In the genomic region with DNA sequence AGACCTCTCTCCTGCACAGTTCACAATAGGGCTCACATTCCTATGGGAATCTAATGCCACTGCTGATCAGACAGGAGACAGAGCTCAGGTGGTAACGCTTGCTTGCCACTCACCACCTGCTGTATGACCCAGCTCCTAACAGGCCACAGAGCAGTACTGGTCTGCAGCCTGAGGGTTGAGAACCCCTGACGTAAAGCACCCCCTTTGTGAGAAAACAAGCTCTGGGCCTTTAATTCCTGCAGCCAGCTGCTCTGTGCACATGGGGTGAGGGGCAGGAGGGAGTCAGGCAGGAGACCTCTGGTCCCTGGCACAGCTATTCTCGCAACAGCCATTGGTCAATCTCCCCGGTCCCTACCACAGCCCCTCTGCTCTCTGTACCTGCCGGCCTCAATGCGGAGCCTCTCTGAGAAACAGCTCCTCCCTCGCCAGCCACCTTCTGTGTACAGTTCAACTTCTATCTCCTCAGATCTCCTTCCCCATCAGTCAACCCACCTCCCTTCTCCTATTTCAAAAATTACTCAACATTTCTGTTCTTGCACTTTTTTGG, we compare ENCODE assay signal across 26 cellular contexts.
A peak's percentile ranks its signal among the peaks of the same experiment; 100 is the strongest.
DNase-seq lines count a peak whose midpoint lies in the region; ATAC-seq and TF ChIP-seq lines count a peak whose summit lies in the region.
"Had no signal": no experiment of that assay in that cellular context is flagged by ENCODE, and none has a peak within 500 bp of the region (broad histone marks: within the 10 kb centered on the region; RNA-seq: fewer than 3 reads in every experiment).

No MANE protein-coding gene starts in this region.

- no peak for TF ChIP-seq CTCF in CD4-positive, alpha-beta T cell (IDR thresholded peaks at IDR 0.05)
- no peak for TF ChIP-seq CTCF in VCaP (conservative IDR thresholded peaks at IDR 0.05)
- TF ChIP-seq CTCF in foreskin keratinocyte (conservative IDR thresholded peaks at IDR 0.05): no peak

- peaks cover 78% of the 10 kb centered on the region for H3K36me3 Mint-ChIP-seq in activated T-cell treated with anti-CD3 and anti-CD28 coated beads, Interleukin-2, amount 50 U/mL, for 24 hours (ENCODE audit: low read depth)
- H3K36me3 Mint-ChIP-seq in activated T-cell treated with anti-CD3 and anti-CD28 coated beads, Interleukin-2, amount 50 U/mL, for 72 hours (ENCODE audit: insufficient read depth in 2 of 2): peaks cover 29 to 44% of the 10 kb centered on the region in 2 donors
- peaks cover 61% of the 10 kb centered on the region for H3K36me3 Mint-ChIP-seq in CD4-positive, alpha-beta T cell (ENCODE audit: low read depth)
- peaks cover 3 to 31% (median 22%) of the 10 kb centered on the region in 3 donors for H3K36me3 Mint-ChIP-seq in naive thymus-derived CD8-positive, alpha-beta T cell

- H3K27ac ChIP-seq in CD4-positive, alpha-beta T cell (ENCODE audit: low read depth, low read length): peak overlapping the region; percentile 24
- H3K27ac ChIP-seq in VCaP: peak overlapping the region; percentile 66
- no peak overlapping the region for H3K27ac ChIP-seq in foreskin keratinocyte
- H3K27ac ChIP-seq: colonic mucosa, heart left ventricle, ovary, RWPE1, upper lobe of left lung had no signal

- DNase-seq in activated T-cell treated with anti-CD3 and anti-CD28 coated beads, Interleukin-2, amount 50 U/mL, for 24 hours: no peak
- no peak for DNase-seq in activated T-cell treated with anti-CD3 and anti-CD28 coated beads, Interleukin-2, amount 50 U/mL, for 72 hours
- no peak for DNase-seq in CD4-positive, alpha-beta T cell
- DNase-seq in naive thymus-derived CD8-positive, alpha-beta T cell: no peak
- no peak for DNase-seq in foreskin keratinocyte
- DNase-seq: ACHN; activated gamma-delta T cell treated with Interleukin-2 at 50 U/mL for 16 hours; activated T-cell treated with anti-CD3 and anti-CD28 coated beads for 4 hours; aorta; colonic mucosa; foreskin fibroblast; heart left ventricle; kidney; NCI-H1092; NCI-H1694 treated with DMSO at 0.1 percent for 48 hours; nephron progenitor cell; ovary; small intestine; stimulated activated CD4-positive, alpha-beta T cell treated with anti-CD3 and anti-CD28 coated beads, Interleukin-1b, Interleukin-23, amount 100 ng/mL, for 48 hours; upper lobe of left lung had no signal

- no peaks in the 10 kb centered on the region for H3K4me1 ChIP-seq in foreskin keratinocyte
- H3K4me1 ChIP-seq: colonic mucosa had no signal

- no peaks in the 10 kb centered on the region for H3K27me3 ChIP-seq in CD4-positive, alpha-beta T cell (ENCODE audit: control insufficient read depth, insufficient read depth, low read length)
- no peaks in the 10 kb centered on the region for H3K27me3 ChIP-seq in foreskin keratinocyte
- H3K27me3 ChIP-seq: colonic mucosa, heart left ventricle, ovary, upper lobe of left lung had no signal

- CTCF ChIA-PET in CD4-positive, alpha-beta T cell (lab: Charles Lee): no interaction called here

- peaks cover 69% of the 10 kb centered on the region for H3K4me1 Mint-ChIP-seq in activated T-cell treated with anti-CD3 and anti-CD28 coated beads, Interleukin-2, amount 50 U/mL, for 24 hours (ENCODE audit: low read depth)
- peaks cover 46% of the 10 kb centered on the region for H3K4me1 Mint-ChIP-seq in activated T-cell treated with anti-CD3 and anti-CD28 coated beads, Interleukin-2, amount 50 U/mL, for 72 hours (ENCODE audit: low read depth)
- H3K4me1 Mint-ChIP-seq in CD4-positive, alpha-beta T cell (ENCODE audit: low read depth): peaks cover 85% of the 10 kb centered on the region
- peaks cover 22 to 83% (median 63%) of the 10 kb centered on the region in 4 donors for H3K4me1 Mint-ChIP-seq in naive thymus-derived CD8-positive, alpha-beta T cell
- H3K4me1 Mint-ChIP-seq: GM23338, nephron progenitor cell had no signal

- POLR2A ChIA-PET in CD4-positive, alpha-beta T cell (lab: Charles Lee): interaction anchor here (1.5 to 4.4 kb wide), 3 partner anchors 14 to 106 kb away, joined by 5 to 42 read pairs (median 39); a partner anchor contains a TSS
- POLR2A ChIA-PET in naive thymus-derived CD8-positive, alpha-beta T cell (lab: Charles Lee): interaction anchor here (0.9 to 5.4 kb wide), 3 partner anchors 15 to 106 kb away, joined by 3 to 28 read pairs (median 4); a partner anchor contains a TSS

- H3K27me3 Mint-ChIP-seq in activated T-cell treated with anti-CD3 and anti-CD28 coated beads, Interleukin-2, amount 50 U/mL, for 24 hours: no peaks in the 10 kb centered on the region
- H3K27me3 Mint-ChIP-seq in activated T-cell treated with anti-CD3 and anti-CD28 coated beads, Interleukin-2, amount 50 U/mL, for 72 hours (ENCODE audit: low read depth): no peaks in the 10 kb centered on the region
- H3K27me3 Mint-ChIP-seq in CD4-positive, alpha-beta T cell: no peaks in the 10 kb centered on the region
- no peaks in the 10 kb centered on the region for H3K27me3 Mint-ChIP-seq in naive thymus-derived CD8-positive, alpha-beta T cell

- H3K9me3 Mint-ChIP-seq in activated T-cell treated with anti-CD3 and anti-CD28 coated beads, Interleukin-2, amount 50 U/mL, for 24 hours: peaks cover 6% of the 10 kb centered on the region
- H3K9me3 Mint-ChIP-seq in activated T-cell treated with anti-CD3 and anti-CD28 coated beads, Interleukin-2, amount 50 U/mL, for 72 hours: peaks cover 0 to 10% of the 10 kb centered on the region in 2 donors
- no peaks in the 10 kb centered on the region for H3K9me3 Mint-ChIP-seq in CD4-positive, alpha-beta T cell
- H3K9me3 Mint-ChIP-seq in naive thymus-derived CD8-positive, alpha-beta T cell: peaks cover 0 to 7% (median 3%) of the 10 kb centered on the region in 9 donors

- intact Hi-C loops in CD4-positive, alpha-beta T cell (cut with DNase I, micrococcal nuclease): loop anchor here in 1 of 2 experiments (5.0 to 10.0 kb wide), 3 partner anchors 35 to 105 kb away; a partner anchor contains a TSS

- no peak for ATAC-seq in activated T-cell treated with anti-CD3 and anti-CD28 coated beads, Interleukin-2, amount 50 U/mL, for 72 hours (replicated peaks in 1 of 2)
- no peak for ATAC-seq in CD4-positive, alpha-beta T cell (ENCODE audit: poor library complexity)
- ATAC-seq in naive thymus-derived CD8-positive, alpha-beta T cell: no peak
- ATAC-seq in GM18858 (IDR thresholded peaks at IDR 0.05; ENCODE audit: unreplicated experiment): no peak
- no peak for ATAC-seq in GM21381 (IDR thresholded peaks at IDR 0.05; ENCODE audit: unreplicated experiment)
- ATAC-seq in foreskin keratinocyte: no peak
- ATAC-seq: esophagus mucosa, GM23338, heart left ventricle had no signal

- no peak overlapping the region for H3K4me3 Mint-ChIP-seq in activated T-cell treated with anti-CD3 and anti-CD28 coated beads, Interleukin-2, amount 50 U/mL, for 24 hours
- no peak overlapping the region for H3K4me3 Mint-ChIP-seq in activated T-cell treated with anti-CD3 and anti-CD28 coated beads, Interleukin-2, amount 50 U/mL, for 72 hours
- H3K4me3 Mint-ChIP-seq in CD4-positive, alpha-beta T cell: peak overlapping the region; percentile 58
- H3K4me3 Mint-ChIP-seq in naive thymus-derived CD8-positive, alpha-beta T cell: peak overlapping the region in 5 of 10 donors; percentile 14 to 65 (median 19)
- H3K4me3 Mint-ChIP-seq: GM23338, nephron progenitor cell had no signal

- H3K9me3 ChIP-seq in CD4-positive, alpha-beta T cell (ENCODE audit: control insufficient read depth, low read length): no peaks in the 10 kb centered on the region
- H3K9me3 ChIP-seq: colonic mucosa, ovary, upper lobe of left lung had no signal

- H3K27ac Mint-ChIP-seq in activated T-cell treated with anti-CD3 and anti-CD28 coated beads, Interleukin-2, amount 50 U/mL, for 24 hours: peak overlapping the region; percentile 59
- H3K27ac Mint-ChIP-seq in activated T-cell treated with anti-CD3 and anti-CD28 coated beads, Interleukin-2, amount 50 U/mL, for 72 hours: no peak overlapping the region
- H3K27ac Mint-ChIP-seq in CD4-positive, alpha-beta T cell: peak overlapping the region; percentile 89
- H3K27ac Mint-ChIP-seq in naive thymus-derived CD8-positive, alpha-beta T cell: peak overlapping the region in 9 of 10 donors; percentile 89 to 97 (median 93)
- H3K27ac Mint-ChIP-seq: GM23338, nephron progenitor cell had no signal
